26 cellular contexts compared by ENCODE assay signal in genomic region chr2:159925975-159926374, GRCh38. TPM values are rescaled to one million over a fixed set of nuclear protein-coding genes. Genes with fewer than 3 reads are reported as not detected.
DNase-seq lines count a peak whose midpoint lies in the region; ATAC-seq and TF ChIP-seq lines count a peak whose summit lies in the region.
"Had no signal": no experiment of that assay in that cellular context is flagged by ENCODE, and none has a peak within 500 bp of the region (broad histone marks: within the 10 kb centered on the region; RNA-seq: fewer than 3 reads in every experiment).

No MANE protein-coding gene starts in this region.

- H3K4me3 ChIP-seq in osteoblast (ENCODE audit: insufficient read depth, low read length) (no peak overlapping the region), ascending aorta (no peak overlapping the region)
- H3K4me3 ChIP-seq: lower lobe of right lung, Peyer's patch had no signal

- H3K36me3 ChIP-seq in osteoblast (ENCODE audit: insufficient read depth, low read length) (no peaks in the 10 kb centered on the region), ascending aorta (no peaks in the 10 kb centered on the region)
- H3K36me3 ChIP-seq: lower lobe of right lung, Peyer's patch had no signal

- H4K20me1 ChIP-seq in osteoblast (ENCODE audit: insufficient read depth, low read length), result no peaks in the 10 kb centered on the region

- H3K36me3 Mint-ChIP-seq in activated CD8-positive, alpha-beta T cell treated with anti-CD3 and anti-CD28 coated beads, Interleukin-2, amount 10 ng/mL, durations not matched to agents 7 days and 5 days (ENCODE audit: low read depth), result no peaks in the 10 kb centered on the region
- no peaks in the 10 kb centered on the region for H3K36me3 Mint-ChIP-seq in progenitor cell of endocrine pancreas (ENCODE audit: insufficient read depth)
- H3K36me3 Mint-ChIP-seq: brain; naive thymus-derived CD4-positive, alpha-beta T cell; stimulated activated memory B cell treated with anti-CD40 and anti-IgM and Interleukin-4, amounts not matched to agents 10 μg/mL and 1 μg/mL and 100 μg/mL, for 72 hours; type B pancreatic cell had no signal

- no peak for ATAC-seq in activated CD8-positive, alpha-beta T cell treated with anti-CD3 and anti-CD28 coated beads, Interleukin-2, amount 10 ng/mL, durations not matched to agents 7 days and 5 days
- ATAC-seq: lower lobe of right lung; naive thymus-derived CD4-positive, alpha-beta T cell; stimulated activated memory B cell treated with anti-CD40 and anti-IgM and Interleukin-4, amounts not matched to agents 10 μg/mL and 1 μg/mL and 100 μg/mL, for 72 hours; T-helper 17 cell had no signal

- peaks cover 22% of the 10 kb centered on the region for H3K27me3 Mint-ChIP-seq in activated CD8-positive, alpha-beta T cell treated with anti-CD3 and anti-CD28 coated beads, Interleukin-2, amount 10 ng/mL, durations not matched to agents 7 days and 5 days (ENCODE audit: low read depth)
- H3K27me3 Mint-ChIP-seq in progenitor cell of endocrine pancreas, result peaks cover 25% of the 10 kb centered on the region
- H3K27me3 Mint-ChIP-seq: stimulated activated memory B cell treated with anti-CD40 and anti-IgM and Interleukin-4, amounts not matched to agents 10 μg/mL and 1 μg/mL and 100 μg/mL, for 72 hours had no signal

- no peaks in the 10 kb centered on the region for H3K9me3 Mint-ChIP-seq in activated CD8-positive, alpha-beta T cell treated with anti-CD3 and anti-CD28 coated beads, Interleukin-2, amount 10 ng/mL, durations not matched to agents 7 days and 5 days (ENCODE audit: insufficient read depth)
- peaks cover 11% of the 10 kb centered on the region for H3K9me3 Mint-ChIP-seq in progenitor cell of endocrine pancreas (ENCODE audit: low read depth)

- DNase-seq in DMS153 (lab: John Stamatoyannopoulos, UW) (peak; percentile 23), DMS153 treated with DMSO at 0.1 percent for 48 hours (lab: John Stamatoyannopoulos, UW; ENCODE audit: unreplicated experiment) (no peak), NCI-H1092 (lab: John Stamatoyannopoulos, UW) (peak; percentile 16), NCI-H69 (lab: John Stamatoyannopoulos, UW) (peak; percentile 77), osteoblast (ENCODE audit: insufficient read length, low spot score, missing footprints) (peak; percentile 21), ascending aorta (ENCODE audit: low spot score in 2 of 2) (no peak), progenitor cell of endocrine pancreas (ENCODE audit: low spot score, unreplicated experiment) (no peak)
- no peak for DNase-seq in activated CD8-positive, alpha-beta T cell treated with anti-CD3 and anti-CD28 coated beads, Interleukin-2, amount 10 ng/mL, durations not matched to agents 7 days and 5 days
- DNase-seq: 8988T; activated naive CD4-positive, alpha-beta T cell treated with Interleukin-2 at 50 U/mL for 16 hours; cerebellar nuclear complex; GOT3; kidney glomerular epithelial cell; lower lobe of right lung; naive thymus-derived CD4-positive, alpha-beta T cell; NCI-H187 treated with DMSO at 0.1 percent for 48 hours; NCI-H524 treated with DMSO at 0.1 percent for 48 hours; nucleus accumbens; Peyer's patch; SHP77; substantia nigra; T-helper 17 cell had no signal

- H3K4me2 ChIP-seq in osteoblast (ENCODE audit: insufficient read depth, low read length), result no peak overlapping the region

- peaks cover 6% of the 10 kb centered on the region for H3K4me1 Mint-ChIP-seq in activated CD8-positive, alpha-beta T cell treated with anti-CD3 and anti-CD28 coated beads, Interleukin-2, amount 10 ng/mL, durations not matched to agents 7 days and 5 days (ENCODE audit: low read depth)
- peaks cover 2% of the 10 kb centered on the region for H3K4me1 Mint-ChIP-seq in progenitor cell of endocrine pancreas (ENCODE audit: low read depth)

- POLR2A ChIA-PET in activated CD8-positive, alpha-beta T cell treated with anti-CD3 and anti-CD28 coated beads, Interleukin-2, amount 10 ng/mL, durations not matched to agents 7 days and 5 days (lab: Charles Lee), result no interaction called here

- H3K9me3 ChIP-seq in osteoblast (ENCODE audit: low read depth, low read length), result no peaks in the 10 kb centered on the region
- H3K9me3 ChIP-seq in ascending aorta, result peaks cover 0 to 8% of the 10 kb centered on the region in 2 donors
- H3K9me3 ChIP-seq: Peyer's patch had no signal

- TF ChIP-seq CTCF in osteoblast (IDR thresholded peaks at IDR 0.05; ENCODE audit: extremely low read depth, low read depth, low read length) (no peak), ascending aorta (IDR thresholded peaks at IDR 0.05) (no peak), progenitor cell of endocrine pancreas (IDR thresholded peaks at IDR 0.05; ENCODE audit: unreplicated experiment) (no peak)

- no peak overlapping the region for H3K27ac ChIP-seq in osteoblast (ENCODE audit: low read depth, low read length)
- H3K27ac ChIP-seq in ascending aorta, result no peak overlapping the region
- H3K27ac ChIP-seq: lower lobe of right lung, Peyer's patch had no signal

- H3K4me1 ChIP-seq in osteoblast (ENCODE audit: insufficient read depth, low read length), result peaks cover 3% of the 10 kb centered on the region
- H3K4me1 ChIP-seq in ascending aorta, result no peaks in the 10 kb centered on the region
- H3K4me1 ChIP-seq: lower lobe of right lung, Peyer's patch had no signal

- no peak overlapping the region for H2AFZ ChIP-seq in osteoblast (ENCODE audit: low read length)

- intact Hi-C loops in ascending aorta (cut with DNase I), result no loop called here

- H3K27me3 ChIP-seq in osteoblast (ENCODE audit: insufficient read depth, low read length), result peaks cover 7% of the 10 kb centered on the region
- H3K27me3 ChIP-seq in ascending aorta, result no peaks in the 10 kb centered on the region
- H3K27me3 ChIP-seq: Peyer's patch had no signal

- no peak overlapping the region for H3K27ac Mint-ChIP-seq in activated CD8-positive, alpha-beta T cell treated with anti-CD3 and anti-CD28 coated beads, Interleukin-2, amount 10 ng/mL, durations not matched to agents 7 days and 5 days
- no peak overlapping the region for H3K27ac Mint-ChIP-seq in progenitor cell of endocrine pancreas
- H3K27ac Mint-ChIP-seq: brain; IgD-negative memory B cell; naive thymus-derived CD4-positive, alpha-beta T cell; stimulated activated memory B cell treated with anti-CD40 and anti-IgM and Interleukin-4, amounts not matched to agents 10 μg/mL and 1 μg/mL and 100 μg/mL, for 72 hours; T-helper 17 cell; type B pancreatic cell had no signal

- no peak overlapping the region for H3K4me3 Mint-ChIP-seq in activated CD8-positive, alpha-beta T cell treated with anti-CD3 and anti-CD28 coated beads, Interleukin-2, amount 10 ng/mL, durations not matched to agents 7 days and 5 days
- H3K4me3 Mint-ChIP-seq in progenitor cell of endocrine pancreas (ENCODE audit: low read depth), result no peak overlapping the region
- H3K4me3 Mint-ChIP-seq: brain; IgD-negative memory B cell; naive thymus-derived CD4-positive, alpha-beta T cell; stimulated activated memory B cell treated with anti-CD40 and anti-IgM and Interleukin-4, amounts not matched to agents 10 μg/mL and 1 μg/mL and 100 μg/mL, for 72 hours; T-helper 17 cell; type B pancreatic cell had no signal

- H3K79me2 ChIP-seq in osteoblast (ENCODE audit: insufficient read depth, low read length), result no peaks in the 10 kb centered on the region

- CTCF ChIA-PET in activated CD8-positive, alpha-beta T cell treated with anti-CD3 and anti-CD28 coated beads, Interleukin-2, amount 10 ng/mL, durations not matched to agents 7 days and 5 days (lab: Charles Lee), result interaction anchor here (1.1 kb wide), 1 partner anchor 11 kb away, joined by 3 read pairs; no protein-coding TSS in a partner anchor

RNA-seq across cellular contexts. Expression of gene LY75, which starts 21.4 kb away (rescaled TPM):
- total RNA-seq in osteoblast (4.4 and 5.1 TPM in 2 replicates), ascending aorta (0.11 TPM), progenitor cell of endocrine pancreas (1.2 and 1.6 TPM in 2 replicates)
- 10 to 100 TPM; 24.0 to 24.3 TPM for total RNA-seq in activated CD8-positive, alpha-beta T cell treated with anti-CD3 and anti-CD28 coated beads, Interleukin-2, amount 10 ng/mL, durations not matched to agents 7 days and 5 days

Comparison
In these comparisons a context has a peak if more than half of its experiments do, and no peak if none do; other contexts are left out.
1. DNase-seq: peak in DMS153 (single experiment), NCI-H1092 (single experiment), NCI-H69 (single experiment) and osteoblast (single experiment); none in DMS153 treated with DMSO at 0.1 percent for 48 hours (single experiment), activated CD8-positive, alpha-beta T cell treated with anti-CD3 and anti-CD28 coated beads, Interleukin-2, amount 10 ng/mL, durations not matched to agents 7 days and 5 days (single experiment), ascending aorta (0 of 2) and progenitor cell of endocrine pancreas (single experiment).